23 cellular contexts compared by ENCODE assay signal in genomic region chr16:78237346-78237745, GRCh38.
DNase-seq lines count a peak whose midpoint lies in the region; ATAC-seq, FAIRE-seq and TF ChIP-seq lines count a peak whose summit lies in the region.
"Had no signal": no experiment of that assay in that cellular context is flagged by ENCODE, and none has a peak within 500 bp of the region (broad histone marks: within the 10 kb centered on the region; RNA-seq: fewer than 3 reads in every experiment).

No MANE protein-coding gene starts in this region.

- H3K4me1 Mint-ChIP-seq in nephron progenitor cell = peaks cover 59% of the 10 kb centered on the region

- no peaks in the 10 kb centered on the region for H4K20me1 ChIP-seq in HepG2 (ENCODE audit: insufficient read depth, low read length)

- no peak overlapping the region for H3K4me3 ChIP-seq in HepG2 (replicated peaks in 1 of 3; ENCODE audit: insufficient read depth in 1 of 3, low read depth in 2 of 3, low read length in 3 of 3)
- H3K4me3 ChIP-seq in right lobe of liver = no peak overlapping the region
- no peak overlapping the region for H3K4me3 ChIP-seq in heart right ventricle
- H3K4me3 ChIP-seq: A549, SJCRH30 had no signal

- intact Hi-C loops in HepG2 (cut with micrococcal nuclease; ENCODE audit: unreplicated experiment) (no loop called here), right lobe of liver (cut with DNase I) (loop anchor here (10.0 kb wide), 1 partner anchor 113 kb away; no protein-coding TSS in a partner anchor), heart right ventricle (cut with DNase I) (loop anchor here in 7 of 10 donors (5.0 to 10.0 kb wide), 6 partner anchors 110 to 1847 kb away; partner anchors contain the start of gene MAF (in 2 of the 7))

- H3K27ac Mint-ChIP-seq in nephron progenitor cell = peak overlapping the region; percentile 84
- H3K27ac Mint-ChIP-seq: HFFc6 had no signal

- H2AFZ ChIP-seq in HepG2 (ENCODE audit: low read length) = no peak overlapping the region

- ATAC-seq in HepG2 (no peak), right lobe of liver (no peak), heart right ventricle (peak in 7 of 8 donors; percentile 45 to 87 (median 69))
- no peak for ATAC-seq in activated CD4-positive, CD25-positive, alpha-beta regulatory T cell treated with anti-CD3 and anti-CD28 coated beads, Interleukin-2, amount 50 U/mL, for 24 hours
- ATAC-seq: A549 had no signal

- H3K27me3 Mint-ChIP-seq in nephron progenitor cell (ENCODE audit: low read depth, poor library complexity) = peaks cover 7% of the 10 kb centered on the region

- no peaks in the 10 kb centered on the region for H3K79me2 ChIP-seq in HepG2 (ENCODE audit: insufficient read depth, low read length)

- H3K9me3 ChIP-seq in HepG2 (ENCODE audit: low read length) (no peaks in the 10 kb centered on the region), right lobe of liver (no peaks in the 10 kb centered on the region), heart right ventricle (no peaks in the 10 kb centered on the region)
- H3K9me3 ChIP-seq: A549, BE2C, SJCRH30 had no signal

- WGBS in HepG2 (ENCODE audit: low lambda C conversion rate) = 98% methylated on average over 4 of the region's 4 CpGs
- 62% methylated on average over 4 of the region's 4 CpGs for WGBS in right lobe of liver (ENCODE audit: insufficient coverage, low coverage, low lambda C conversion rate, missing lambda C conversion rate)
- 52 to 65% methylated on average over 4 of the region's 4 CpGs for WGBS in heart right ventricle, 2 donors

- H3K4me2 ChIP-seq in HepG2 (ENCODE audit: low read depth, low read length) = no peak overlapping the region
- H3K4me2 ChIP-seq: A549 had no signal

- no peak overlapping the region for H3K9ac ChIP-seq in HepG2 (ENCODE audit: insufficient read depth, low read depth, low read length)

- TF ChIP-seq CTCF in HepG2 (CRISPR knock-in tag; IDR thresholded peaks at IDR 0.05) (no peak), right lobe of liver (IDR thresholded peaks at IDR 0.05) (no peak), heart right ventricle (IDR thresholded peaks at IDR 0.05) (no peak), nephron progenitor cell (IDR thresholded peaks at IDR 0.05) (no peak)

- DNase-seq in HepG2 (ENCODE audit: low spot score) (no peak), right lobe of liver (no peak), heart right ventricle (peak in 1 of 2 donors; percentile 19), nephron progenitor cell (no peak), AG08395 (ENCODE audit: low spot score) (no peak), GM19240 (ENCODE audit: insufficient read length, low spot score) (no peak)
- DNase-seq: BE2C; DMS79; H9; HFFc6; KG1; NCI-H1092 treated with DMSO at 0.1 percent for 48 hours; NCI-H1436 treated with DMSO at 0.1 percent for 48 hours; NCI-H2029; NCI-H226; NCI-H510A treated with DMSO at 0.1 percent for 48 hours; NCI-H748 treated with DMSO at 0.1 percent for 48 hours; NK-92 treated with Interleukin-12 subunit alpha and Interleukin-12 subunit beta, amount 100 ng/mL, for 24 hours; SJCRH30 had no signal

- no peaks in the 10 kb centered on the region for H3K9me3 Mint-ChIP-seq in nephron progenitor cell
- H3K9me3 Mint-ChIP-seq: H9 had no signal

- peaks cover 35% of the 10 kb centered on the region for H3K4me1 ChIP-seq in HepG2 (ENCODE audit: insufficient read depth, low read length)
- peaks cover 0 to 25% (median 13%) of the 10 kb centered on the region in 4 donors for H3K4me1 ChIP-seq in right lobe of liver
- peaks cover 0 to 20% (median 6%) of the 10 kb centered on the region in 9 donors for H3K4me1 ChIP-seq in heart right ventricle
- H3K4me1 ChIP-seq: BE2C, SJCRH30 had no signal

- no peak overlapping the region for H3K4me3 Mint-ChIP-seq in nephron progenitor cell
- H3K4me3 Mint-ChIP-seq: H9, HFFc6 had no signal

- no TSS peak for BruUV-seq in HepG2 (replicated peaks; lab: Mats Ljungman, UMichigan)

- H3K36me3 ChIP-seq in HepG2 (replicated peaks in 1 of 2; ENCODE audit: control insufficient read depth in 1 of 2, insufficient read depth in 2 of 2, low read length in 2 of 2) = no peaks in the 10 kb centered on the region
- no peaks in the 10 kb centered on the region for H3K36me3 ChIP-seq in right lobe of liver
- no peaks in the 10 kb centered on the region for H3K36me3 ChIP-seq in heart right ventricle
- H3K36me3 ChIP-seq: BE2C, SJCRH30 had no signal

- TF ChIP-seq POLR2A in HepG2 (IDR thresholded peaks at IDR 0.05; ENCODE audit: insufficient read depth in 1 of 2, low read depth in 2 of 2, low read length in 2 of 2) (no peak), right lobe of liver (IDR thresholded peaks at IDR 0.05) (no peak)

- TF ChIP-seq EP300 in HepG2 (IDR thresholded peaks at IDR 0.05; ENCODE audit: low read depth in 2 of 2, low read length in 2 of 2) (no peak), HepG2 (CRISPR knock-in tag; IDR thresholded peaks at IDR 0.05; ENCODE audit: borderline replicate concordance) (no peak)

- in situ Hi-C loops in HepG2 (cut with HindIII; ENCODE audit: extremely low pct_ligation_motif_present, low pct_unique_long_range_greater_than_20kb) = loop anchor here (10.0 to 25.0 kb wide), 3 partner anchors 527 to 1375 kb away; partner anchors contain the start of gene MAF

- POLR2A ChIA-PET in HepG2 (lab: Yijun Ruan, JAX) = no interaction called here

- peaks cover 8% of the 10 kb centered on the region for H3K36me3 Mint-ChIP-seq in nephron progenitor cell (ENCODE audit: low read depth)

- no peak for FAIRE-seq in HepG2 (lab: Jason Lieb, UNC)
- FAIRE-seq: A549, D721Med had no signal

- H3K27ac ChIP-seq in HepG2 (ENCODE audit: extremely low read length, insufficient read depth, low read length) (no peak overlapping the region), right lobe of liver (no peak overlapping the region), heart right ventricle (peak overlapping the region in 1 of 10 donors; percentile 10)
- H3K27ac ChIP-seq: A549, HL-60, SJCRH30 had no signal

- H3K27me3 ChIP-seq in HepG2 (ENCODE audit: control insufficient read depth in 1 of 2, insufficient read depth in 2 of 2, low read length in 2 of 2) (no peaks in the 10 kb centered on the region), right lobe of liver (no peaks in the 10 kb centered on the region), heart right ventricle (no peaks in the 10 kb centered on the region)
- H3K27me3 ChIP-seq: BE2C, SJCRH30 had no signal

- CTCF ChIA-PET in HepG2 (lab: Yijun Ruan, JAX; ENCODE audit: low intra/inter-chr PET ratio, low total read pairs) = no interaction called here

- no peak for TF ChIP-seq RAD21 in HepG2 (CRISPR knock-in tag; IDR thresholded peaks at IDR 0.05)

TF ChIP-seq in HepG2, 621 proteins besides CTCF, POLR2A, EP300 and RAD21:
- TF ChIP-seq, protein P1, sequence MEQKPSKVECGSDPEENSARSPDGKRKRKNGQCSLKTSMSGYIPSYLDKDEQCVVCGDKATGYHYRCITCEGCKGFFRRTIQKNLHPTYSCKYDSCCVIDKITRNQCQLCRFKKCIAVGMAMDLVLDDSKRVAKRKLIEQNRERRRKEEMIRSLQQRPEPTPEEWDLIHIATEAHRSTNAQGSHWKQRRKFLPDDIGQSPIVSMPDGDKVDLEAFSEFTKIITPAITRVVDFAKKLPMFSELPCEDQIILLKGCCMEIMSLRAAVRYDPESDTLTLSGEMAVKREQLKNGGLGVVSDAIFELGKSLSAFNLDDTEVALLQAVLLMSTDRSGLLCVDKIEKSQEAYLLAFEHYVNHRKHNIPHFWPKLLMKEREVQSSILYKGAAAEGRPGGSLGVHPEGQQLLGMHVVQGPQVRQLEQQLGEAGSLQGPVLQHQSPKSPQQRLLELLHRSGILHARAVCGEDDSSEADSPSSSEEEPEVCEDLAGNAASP (CRISPR knock-in tag; IDR thresholded peaks at IDR 0.05; ENCODE audit: borderline replicate concordance) = peak; percentile 77; the same call in 1 of the 2 replicates
- TF ChIP-seq GATA4 (IDR thresholded peaks at IDR 0.05; ENCODE audit: borderline replicate concordance, low read depth) (no peak), FOXK1 (CRISPR knock-in tag; IDR thresholded peaks at IDR 0.05; ENCODE audit: borderline replicate concordance, low read depth) (no peak), ZNF224 (CRISPR knock-in tag; IDR thresholded peaks at IDR 0.05) (no peak), POLR2AphosphoS5 (IDR thresholded peaks at IDR 0.05; ENCODE audit: low read depth, low read length) (no peak), ZNF605 (CRISPR knock-in tag; IDR thresholded peaks at IDR 0.05) (no peak), ZNF10 (CRISPR knock-in tag; IDR thresholded peaks at IDR 0.05; ENCODE audit: borderline replicate concordance, low read depth) (no peak), AGO2 (optimal IDR thresholded peaks at IDR 0.05; ENCODE audit: low read depth, low read length) (no peak), PCBP1 (IDR thresholded peaks at IDR 0.05; ENCODE audit: borderline replicate concordance, low read depth, low read length) (no peak), ZNF260 (CRISPR knock-in tag; IDR thresholded peaks at IDR 0.05; ENCODE audit: borderline replicate concordance, low read depth) (no peak), RXRB (CRISPR knock-in tag; IDR thresholded peaks at IDR 0.05; ENCODE audit: borderline replicate concordance) (peak; percentile 43; the same call in 1 of the 2 replicates)
- TF ChIP-seq, protein P2, sequence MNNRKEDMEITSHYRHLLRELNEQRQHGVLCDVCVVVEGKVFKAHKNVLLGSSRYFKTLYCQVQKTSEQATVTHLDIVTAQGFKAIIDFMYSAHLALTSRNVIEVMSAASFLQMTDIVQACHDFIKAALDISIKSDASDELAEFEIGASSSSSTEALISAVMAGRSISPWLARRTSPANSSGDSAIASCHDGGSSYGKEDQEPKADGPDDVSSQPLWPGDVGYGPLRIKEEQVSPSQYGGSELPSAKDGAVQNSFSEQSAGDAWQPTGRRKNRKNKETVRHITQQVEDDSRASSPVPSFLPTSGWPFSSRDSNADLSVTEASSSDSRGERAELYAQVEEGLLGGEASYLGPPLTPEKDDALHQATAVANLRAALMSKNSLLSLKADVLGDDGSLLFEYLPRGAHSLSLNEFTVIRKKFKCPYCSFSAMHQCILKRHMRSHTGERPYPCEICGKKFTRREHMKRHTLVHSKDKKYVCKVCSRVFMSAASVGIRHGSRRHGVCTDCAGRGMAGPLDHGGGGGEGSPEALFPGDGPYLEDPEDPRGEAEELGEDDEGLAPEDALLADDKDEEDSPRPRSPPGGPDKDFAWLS (CRISPR knock-in tag; IDR thresholded peaks at IDR 0.05; ENCODE audit: borderline replicate concordance) = no peak

Comparison
In these comparisons a context has a peak if more than half of its experiments do, and no peak if none do; other contexts are left out.
1. ATAC-seq: peak in heart right ventricle (7 of 8); none in HepG2 (single experiment), right lobe of liver (0 of 4) and activated CD4-positive, CD25-positive, alpha-beta regulatory T cell treated with anti-CD3 and anti-CD28 coated beads, Interleukin-2, amount 50 U/mL, for 24 hours (0 of 2).